16 cellular contexts compared by ENCODE assay signal in the genomic region with DNA sequence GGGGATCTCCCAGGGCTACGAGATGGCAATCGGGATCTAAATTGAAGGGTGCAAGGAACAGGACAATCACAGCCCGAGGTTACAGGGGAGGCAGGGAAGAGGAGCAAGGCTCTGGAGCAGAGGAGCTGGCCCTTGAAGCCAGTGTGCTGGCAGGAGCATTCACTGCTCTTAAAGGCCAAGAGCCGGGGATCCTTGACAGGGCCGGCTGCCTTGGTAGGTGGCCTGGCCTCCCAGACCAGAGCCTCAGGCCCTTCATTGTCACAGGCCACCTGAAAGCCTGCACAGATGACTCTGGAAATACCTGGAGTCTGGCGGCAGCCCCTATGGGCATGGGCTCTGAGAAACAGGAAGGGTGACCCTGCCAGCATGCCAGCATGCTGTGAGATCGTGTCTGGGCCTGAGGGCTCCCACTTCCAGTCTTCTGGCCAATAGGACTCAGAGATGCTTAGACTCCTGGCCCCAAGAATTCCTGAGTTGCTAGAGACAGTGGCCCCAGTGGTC. TPM values are rescaled to one million over a fixed set of nuclear protein-coding genes. Genes with fewer than 3 reads are reported as not detected.
DNase-seq lines count a peak whose midpoint lies in the region; ATAC-seq, FAIRE-seq and TF ChIP-seq lines count a peak whose summit lies in the region.
"Had no signal": no experiment of that assay in that cellular context is flagged by ENCODE, and none has a peak within 500 bp of the region (broad histone marks: within the 10 kb centered on the region; RNA-seq: fewer than 3 reads in every experiment).

No MANE protein-coding gene starts in this region.

- FAIRE-seq in bronchial epithelial cell (lab: Jason Lieb, UNC) = no peak
- FAIRE-seq: D721Med, frontal cortex, RCC 7860 had no signal

- peaks cover 1% of the 10 kb centered on the region for H3K36me3 ChIP-seq in bronchial epithelial cell (ENCODE audit: control insufficient read depth, insufficient read depth, low read length)

- no peak overlapping the region for H2BK5ac ChIP-seq in H9 (ENCODE audit: insufficient read length, low read length)

- H3K4me3 Mint-ChIP-seq in H9 = no peak overlapping the region
- H3K4me3 Mint-ChIP-seq in progenitor cell of endocrine pancreas (ENCODE audit: low read depth) = no peak overlapping the region

- no peak overlapping the region for H3K4ac ChIP-seq in H9 (ENCODE audit: low read depth, low read length)

- H3K79me1 ChIP-seq in H9 (ENCODE audit: insufficient read depth, low read depth, low read length, poor library complexity, severe bottlenecking) = no peaks in the 10 kb centered on the region

- H4K5ac ChIP-seq in H9 (ENCODE audit: insufficient read length, low read depth, low read length) = no peak overlapping the region

- no peak overlapping the region for H3K56ac ChIP-seq in H9 (ENCODE audit: insufficient read length, low read depth, low read length)

- H3K27me3 ChIP-seq in H9 (ENCODE audit: insufficient read depth, low read length) = no peaks in the 10 kb centered on the region
- H3K27me3 ChIP-seq in bronchial epithelial cell (ENCODE audit: control insufficient read depth, insufficient read depth, low read length) = no peaks in the 10 kb centered on the region
- H3K27me3 ChIP-seq: neutrophil had no signal

- H2BK15ac ChIP-seq in H9 (ENCODE audit: low read depth, low read length) = no peak overlapping the region

- H3T11ph ChIP-seq in H9 (ENCODE audit: low read length) = no peak overlapping the region

- peaks cover 3% of the 10 kb centered on the region in 3 experiments; a peak in 4 of 7 replicates for H3K36me3 Mint-ChIP-seq in H9 (ENCODE audit: insufficient read depth in 1 of 3, low read depth in 3 of 3)
- peaks cover 1% of the 10 kb centered on the region for H3K36me3 Mint-ChIP-seq in progenitor cell of endocrine pancreas (ENCODE audit: insufficient read depth)

- no peak overlapping the region for H3K18ac ChIP-seq in H9 (ENCODE audit: insufficient read length, low read depth, low read length)

- H2AFZ ChIP-seq in H9 (ENCODE audit: low read length) = no peak overlapping the region

- H4K91ac ChIP-seq in H9 (ENCODE audit: insufficient read length, low read depth, low read length) = no peak overlapping the region

- no peak overlapping the region for H3K23ac ChIP-seq in H9 (ENCODE audit: insufficient read length, low read depth, low read length)

- no peaks in the 10 kb centered on the region for H3K9me3 ChIP-seq in H9 (ENCODE audit: control insufficient read depth, low read depth, low read length)
- H3K9me3 ChIP-seq: neutrophil had no signal

- no peak for DNase-seq in H9
- DNase-seq in bronchial epithelial cell (ENCODE audit: low read depth) = peak; percentile 74
- DNase-seq in islet precursor cell = peak; percentile 93
- DNase-seq in progenitor cell of endocrine pancreas (ENCODE audit: low spot score, unreplicated experiment) = no peak
- DNase-seq in effector CD8-positive, alpha-beta T cell (lab: John Stamatoyannopoulos, UW) = no peak
- DNase-seq in activated T-cell treated with anti-CD3 and anti-CD28 coated beads, Interleukin-2, amount 50 U/mL, for 48 hours = no peak
- DNase-seq: AML-193; amygdala; NCI-H2081; stimulated activated CD4-positive, alpha-beta T cell treated with anti-CD3 and anti-CD28 coated beads, Interleukin-4, amount 100 ng/mL, for 1 hour had no signal

- H3K79me2 ChIP-seq in H9 (ENCODE audit: insufficient read depth, low read length) = no peaks in the 10 kb centered on the region

- H2AK5ac ChIP-seq in H9 (ENCODE audit: insufficient read length, low read length) = no peak overlapping the region

- H3K27ac Mint-ChIP-seq in H9 (peak overlapping the region in 2 of 3 experiments; percentile 44 to 57; a peak in 1 of 7 replicates), progenitor cell of endocrine pancreas (peak overlapping the region; percentile 37)

- H3K4me2 ChIP-seq in H9 (ENCODE audit: insufficient read depth, insufficient read length, low read length) = no peak overlapping the region

- WGBS in H9 (ENCODE audit: extremely low coverage, insufficient read length, low lambda C conversion rate) = no CpG with 5 or more reads among the region's 7 CpGs

- no peak overlapping the region for H3K27ac ChIP-seq in H9 (ENCODE audit: insufficient read length, low read depth, low read length)
- H3K27ac ChIP-seq: neutrophil had no signal

- H3K27me3 Mint-ChIP-seq in H9 (ENCODE audit: low read depth) = peaks cover 3% of the 10 kb centered on the region; the same call in 1 of the 2 replicates
- H3K27me3 Mint-ChIP-seq in progenitor cell of endocrine pancreas = no peaks in the 10 kb centered on the region

- no peak overlapping the region for H2BK20ac ChIP-seq in H9 (ENCODE audit: low read depth, low read length, poor library complexity, severe bottlenecking)

- H3K9ac ChIP-seq in H9 (ENCODE audit: extremely low read depth, insufficient read length, low read length) = no peak overlapping the region

- H3K4me3 ChIP-seq in bronchial epithelial cell (ENCODE audit: low read depth, low read length) = no peak overlapping the region

- H3K23me2 ChIP-seq in H9 (ENCODE audit: insufficient read length, low read depth, low read length, poor library complexity, severe bottlenecking) = no peaks in the 10 kb centered on the region

- no peak overlapping the region for H2BK120ac ChIP-seq in H9 (ENCODE audit: low read depth, low read length, poor library complexity, severe bottlenecking)

- no peak overlapping the region for H2BK12ac ChIP-seq in H9 (ENCODE audit: insufficient read length, low read depth, low read length)

- no peaks in the 10 kb centered on the region for H3K4me1 ChIP-seq in H9 (ENCODE audit: insufficient read depth, low read length)

- no peaks in the 10 kb centered on the region for H4K20me1 ChIP-seq in H9 (ENCODE audit: control insufficient read depth, insufficient read depth, insufficient read length)

- peaks cover 4 to 11% of the 10 kb centered on the region in 2 experiments; a peak in 3 of 4 replicates for H3K4me1 Mint-ChIP-seq in H9
- H3K4me1 Mint-ChIP-seq in progenitor cell of endocrine pancreas (ENCODE audit: low read depth) = peaks cover 2% of the 10 kb centered on the region

- no peak overlapping the region for H4K8ac ChIP-seq in H9 (replicated peaks; ENCODE audit: insufficient read length, low read depth, low read length)

- H3K9me3 Mint-ChIP-seq in H9 (no peaks in the 10 kb centered on the region; a peak in 1 of 5 replicates), progenitor cell of endocrine pancreas (ENCODE audit: low read depth) (no peaks in the 10 kb centered on the region)

- ATAC-seq in activated CD4-positive, CD25-positive, alpha-beta regulatory T cell treated with anti-CD3 and anti-CD28 coated beads, Interleukin-2, amount 50 U/mL, for 24 hours = no peak
- ATAC-seq in HG03521 (IDR thresholded peaks at IDR 0.05; ENCODE audit: unreplicated experiment) = no peak

- no peak overlapping the region for H3K14ac ChIP-seq in H9 (ENCODE audit: insufficient read depth, low read length)

- no peak for TF ChIP-seq CTCF in H9 (conservative IDR thresholded peaks at IDR 0.05)
- no peak for TF ChIP-seq CTCF in bronchial epithelial cell (IDR thresholded peaks at IDR 0.05; ENCODE audit: insufficient read depth, low read length, severe bottlenecking)
- TF ChIP-seq CTCF in progenitor cell of endocrine pancreas (IDR thresholded peaks at IDR 0.05; ENCODE audit: unreplicated experiment) = no peak

RNA-seq across cellular contexts. Expression of a gene that starts 38.7 kb away (rescaled TPM):
- total RNA-seq in H9 (2021) (296 and 301 TPM in 2 replicates), bronchial epithelial cell (418 and 582 TPM in 2 replicates), progenitor cell of endocrine pancreas (248 and 249 TPM in 2 replicates)

RNA-seq across cellular contexts. Expression of a gene that starts 52.5 kb away (rescaled TPM):
- 0.72 and 1.2 TPM in 2 replicates for total RNA-seq in H9 (2021)
- 0.26 and 0.90 TPM in 2 replicates for total RNA-seq in bronchial epithelial cell
- total RNA-seq in progenitor cell of endocrine pancreas = 0.19 and 0.36 TPM in 2 replicates

Comparison
In these comparisons a context has a peak if more than half of its experiments do, and no peak if none do; other contexts are left out.
1. DNase-seq: peak in bronchial epithelial cell (single experiment) and islet precursor cell (single experiment); none in H9 (single experiment), progenitor cell of endocrine pancreas (single experiment), effector CD8-positive, alpha-beta T cell (single experiment) and activated T-cell treated with anti-CD3 and anti-CD28 coated beads, Interleukin-2, amount 50 U/mL, for 48 hours (0 of 2).